18 cellular contexts compared by ENCODE assay signal in genomic region chr6:31466466-31466865, GRCh38. TPM values are rescaled to one million over a fixed set of nuclear protein-coding genes. Genes with fewer than 3 reads are reported as not detected.
DNase-seq lines count a peak whose midpoint lies in the region; ATAC-seq and TF ChIP-seq lines count a peak whose summit lies in the region.
"Had no signal": no experiment of that assay in that cellular context is flagged by ENCODE, and none has a peak within 500 bp of the region (broad histone marks: within the 10 kb centered on the region; RNA-seq: fewer than 3 reads in every experiment).

No MANE protein-coding gene starts in this region.

- H3K4me1 ChIP-seq in KMS-11 (ENCODE audit: low read depth, poor library complexity, severe bottlenecking): peaks cover 37% of the 10 kb centered on the region
- peaks cover 48% of the 10 kb centered on the region for H3K4me1 ChIP-seq in effector memory CD4-positive, alpha-beta T cell (ENCODE audit: control insufficient read depth, insufficient read depth, low read length, poor library complexity, severe bottlenecking)
- peaks cover 0 to 30% (median 2%) of the 10 kb centered on the region in 4 donors for H3K4me1 ChIP-seq in Peyer's patch
- H3K4me1 ChIP-seq: thyroid gland had no signal

- H2AFZ ChIP-seq in KMS-11 (ENCODE audit: low read depth): no peak overlapping the region

- TF ChIP-seq POLR2A in Peyer's patch (IDR thresholded peaks at IDR 0.05): no peak

- H3K27me3 Mint-ChIP-seq in activated naive CD8-positive, alpha-beta T cell: no peaks in the 10 kb centered on the region
- H3K27me3 Mint-ChIP-seq in activated naive CD8-positive, alpha-beta T cell treated with anti-CD3 and anti-CD28 coated beads, Interleukin-2, amount 50 U/mL, for 24 hours: no peaks in the 10 kb centered on the region
- H3K27me3 Mint-ChIP-seq in stimulated activated naive B cell treated with anti-CD40 and anti-IgM and Interleukin-4, amounts not matched to agents 10 μg/mL and 1 μg/mL and 100 μg/mL, for 72 hours: no peaks in the 10 kb centered on the region

- H4K20me1 ChIP-seq in KMS-11 (ENCODE audit: insufficient read depth): no peaks in the 10 kb centered on the region

- H3K27me3 ChIP-seq in KMS-11 (ENCODE audit: insufficient read depth, low read depth): no peaks in the 10 kb centered on the region
- no peaks in the 10 kb centered on the region for H3K27me3 ChIP-seq in effector memory CD4-positive, alpha-beta T cell (replicated peaks; ENCODE audit: control insufficient read depth, insufficient read depth, low read length, poor library complexity, severe bottlenecking)
- H3K27me3 ChIP-seq in Peyer's patch: no peaks in the 10 kb centered on the region
- H3K27me3 ChIP-seq: thyroid gland had no signal

- H3K9me3 Mint-ChIP-seq in activated naive CD8-positive, alpha-beta T cell (ENCODE audit: low read depth): no peaks in the 10 kb centered on the region
- H3K9me3 Mint-ChIP-seq in activated naive CD8-positive, alpha-beta T cell treated with anti-CD3 and anti-CD28 coated beads, Interleukin-2, amount 50 U/mL, for 24 hours: no peaks in the 10 kb centered on the region
- no peaks in the 10 kb centered on the region for H3K9me3 Mint-ChIP-seq in stimulated activated naive B cell treated with anti-CD40 and anti-IgM and Interleukin-4, amounts not matched to agents 10 μg/mL and 1 μg/mL and 100 μg/mL, for 72 hours

- peaks cover 86% of the 10 kb centered on the region for H3K4me1 Mint-ChIP-seq in activated naive CD8-positive, alpha-beta T cell (ENCODE audit: low read depth)
- H3K4me1 Mint-ChIP-seq in activated naive CD8-positive, alpha-beta T cell treated with anti-CD3 and anti-CD28 coated beads, Interleukin-2, amount 50 U/mL, for 24 hours: peaks cover 86% of the 10 kb centered on the region
- peaks cover 51 to 88% of the 10 kb centered on the region in 2 donors for H3K4me1 Mint-ChIP-seq in stimulated activated naive B cell treated with anti-CD40 and anti-IgM and Interleukin-4, amounts not matched to agents 10 μg/mL and 1 μg/mL and 100 μg/mL, for 72 hours

- TF ChIP-seq CTCF in KMS-11 (conservative IDR thresholded peaks at IDR 0.05; ENCODE audit: low read depth, low read length) (no peak), Peyer's patch (IDR thresholded peaks at IDR 0.05) (no peak)

- H3K36me3 Mint-ChIP-seq in activated naive CD8-positive, alpha-beta T cell: peaks cover 16% of the 10 kb centered on the region
- H3K36me3 Mint-ChIP-seq in activated naive CD8-positive, alpha-beta T cell treated with anti-CD3 and anti-CD28 coated beads, Interleukin-2, amount 50 U/mL, for 24 hours (ENCODE audit: low read depth): peaks cover 39% of the 10 kb centered on the region
- H3K36me3 Mint-ChIP-seq in stimulated activated naive B cell treated with anti-CD40 and anti-IgM and Interleukin-4, amounts not matched to agents 10 μg/mL and 1 μg/mL and 100 μg/mL, for 72 hours: peaks cover 57 to 68% of the 10 kb centered on the region in 2 donors

- 0 out of 2 replicates have a peak overlapping the region, but pooled peaks have one; percentile 47 for H3K4me2 ChIP-seq in KMS-11

- H3K9me3 ChIP-seq in effector memory CD4-positive, alpha-beta T cell (ENCODE audit: control insufficient read depth, low read length): no peaks in the 10 kb centered on the region
- H3K9me3 ChIP-seq in Peyer's patch: no peaks in the 10 kb centered on the region
- H3K9me3 ChIP-seq: lower lobe of right lung, thyroid gland had no signal

- H3K27ac ChIP-seq in KMS-11: no peak overlapping the region
- no peak overlapping the region for H3K27ac ChIP-seq in effector memory CD4-positive, alpha-beta T cell (ENCODE audit: insufficient read depth, low read length, poor library complexity, severe bottlenecking)
- H3K27ac ChIP-seq in Peyer's patch: no peak overlapping the region
- H3K27ac ChIP-seq: lower lobe of right lung, skin epidermis, thyroid gland had no signal

- no peak for DNase-seq in activated naive CD8-positive, alpha-beta T cell treated with anti-CD3 and anti-CD28 coated beads, Interleukin-2, amount 50 U/mL, for 24 hours
- DNase-seq in effector memory CD4-positive, alpha-beta T cell: no peak
- no peak for DNase-seq in stimulated activated naive B cell treated with anti-CD40 and anti-IgM and Interleukin-4, amounts not matched to agents 10 μg/mL and 1 μg/mL and 100 μg/mL, for 72 hours
- DNase-seq in NOMO-1 treated with DMSO at 0.1 percent for 48 hours (lab: John Stamatoyannopoulos, UW; ENCODE audit: unreplicated experiment) (no peak), Peyer's patch (no peak)
- DNase-seq: activated CD4-positive, alpha-beta T cell treated with anti-CD3 and anti-CD28 coated beads for 4 hours; kidney; lower lobe of right lung; MV-4-11; NCI-H1694; NCI-H526 treated with DMSO at 0.1 percent for 48 hours; stimulated activated CD4-positive, alpha-beta T cell treated with anti-CD3 and anti-CD28 coated beads, Interleukin-2, amount 100 ng/mL, for 24 hours; stimulated activated naive CD4-positive, alpha-beta T cell treated with Interleukin-2 at 50 U/mL for 16 hours; thyroid gland had no signal

- H3K4me3 ChIP-seq in KMS-11 (IDR thresholded peaks at IDR 0.05; ENCODE audit: insufficient read depth, low read depth, low read length) (no peak overlapping the region), Peyer's patch (no peak overlapping the region)
- H3K4me3 ChIP-seq in effector memory CD4-positive, alpha-beta T cell (ENCODE audit: insufficient read depth, low read depth, low read length, poor library complexity, severe bottlenecking): peak overlapping the region; percentile 17
- H3K4me3 ChIP-seq: K562, thyroid gland had no signal

- no peak overlapping the region for H3K9ac ChIP-seq in KMS-11

- H3K36me3 ChIP-seq in KMS-11 (ENCODE audit: insufficient read depth) (no peaks in the 10 kb centered on the region), Peyer's patch (no peaks in the 10 kb centered on the region)
- peaks cover 3% of the 10 kb centered on the region for H3K36me3 ChIP-seq in effector memory CD4-positive, alpha-beta T cell (ENCODE audit: control insufficient read depth, insufficient read depth, low read length)
- H3K36me3 ChIP-seq: lower lobe of right lung, thyroid gland had no signal

- peaks cover 12% of the 10 kb centered on the region; the same call in 1 of the 2 replicates for H3K79me2 ChIP-seq in KMS-11 (ENCODE audit: insufficient read depth, low read depth)

- H3K27ac Mint-ChIP-seq in activated naive CD8-positive, alpha-beta T cell: peak overlapping the region; percentile 96
- no peak overlapping the region for H3K27ac Mint-ChIP-seq in activated naive CD8-positive, alpha-beta T cell treated with anti-CD3 and anti-CD28 coated beads, Interleukin-2, amount 50 U/mL, for 24 hours
- no peak overlapping the region for H3K27ac Mint-ChIP-seq in stimulated activated naive B cell treated with anti-CD40 and anti-IgM and Interleukin-4, amounts not matched to agents 10 μg/mL and 1 μg/mL and 100 μg/mL, for 72 hours

- H3K4me3 Mint-ChIP-seq in activated naive CD8-positive, alpha-beta T cell: peak overlapping the region; percentile 98
- no peak overlapping the region for H3K4me3 Mint-ChIP-seq in activated naive CD8-positive, alpha-beta T cell treated with anti-CD3 and anti-CD28 coated beads, Interleukin-2, amount 50 U/mL, for 24 hours
- peak overlapping the region; percentile 76 to 98 for H3K4me3 Mint-ChIP-seq in stimulated activated naive B cell treated with anti-CD40 and anti-IgM and Interleukin-4, amounts not matched to agents 10 μg/mL and 1 μg/mL and 100 μg/mL, for 72 hours

- ATAC-seq in activated naive CD8-positive, alpha-beta T cell treated with anti-CD3 and anti-CD28 coated beads, Interleukin-2, amount 50 U/mL, for 24 hours: no peak
- no peak for ATAC-seq in stimulated activated naive B cell treated with anti-CD40 and anti-IgM and Interleukin-4, amounts not matched to agents 10 μg/mL and 1 μg/mL and 100 μg/mL, for 72 hours (replicated peaks)
- ATAC-seq: K562, lower lobe of right lung had no signal

RNA-seq across cellular contexts. Expression of gene MICB, which starts 31.5 kb away (rescaled TPM):
- total RNA-seq in Peyer's patch: 1 to 10 TPM; 4.7 to 9.9 (median 8.0) TPM
